1 cellular context compared by ENCODE assay signal in genomic region chr12:13100882-13101769, GRCh38.
A peak's percentile ranks its signal among the peaks of the same experiment; 100 is the strongest.
TF ChIP-seq lines count a peak whose summit lies in the region.

No MANE protein-coding gene starts in this region.

TF ChIP-seq in H1, 55 proteins besides CTCF, POLR2A, EP300 and RAD21 (continued from another document):
- TF ChIP-seq CHD7 (IDR thresholded peaks at IDR 0.05; ENCODE audit: insufficient replicate concordance, low read length) (no peak), TAF1 (IDR thresholded peaks at IDR 0.05; ENCODE audit: low read depth, low read length) (peak; percentile 57; the same call in 1 of the 2 replicates), ZNF274 (IDR thresholded peaks at IDR 0.05; ENCODE audit: borderline replicate concordance, extremely low read depth, low read length) (no peak), USF2 (IDR thresholded peaks at IDR 0.05; ENCODE audit: low read length) (no peak), CTBP2 (IDR thresholded peaks at IDR 0.05; ENCODE audit: borderline replicate concordance, insufficient read depth, insufficient read length, low read length) (no peak), FOSL1 (IDR thresholded peaks at IDR 0.05; ENCODE audit: insufficient read depth, low read depth, low read length) (no peak), GABPA (IDR thresholded peaks at IDR 0.05; ENCODE audit: borderline replicate concordance, insufficient read depth, low read length) (no peak), HDAC6 (IDR thresholded peaks at IDR 0.05; ENCODE audit: low read depth, low read length) (no peak), TCF12 (IDR thresholded peaks at IDR 0.05; ENCODE audit: low read depth, low read length) (no peak), KDM5A (IDR thresholded peaks at IDR 0.05; ENCODE audit: low read length) (no peak), BRCA1 (IDR thresholded peaks at IDR 0.05; ENCODE audit: low read depth, low read length) (no peak), ASH2L (IDR thresholded peaks at IDR 0.05; ENCODE audit: low read length) (peak; percentile 66), YY1 (IDR thresholded peaks at IDR 0.05; ENCODE audit: low read depth, low read length) (0 out of 2 replicates have a peak, but pooled peaks have one; percentile 18), SRF (IDR thresholded peaks at IDR 0.05; ENCODE audit: low read depth, low read length) (no peak), ATF2 (IDR thresholded peaks at IDR 0.05; ENCODE audit: low read length) (no peak), KDM4A (IDR thresholded peaks at IDR 0.05; ENCODE audit: low read depth, low read length, severe bottlenecking) (peak; percentile 54), JUND (IDR thresholded peaks at IDR 0.05; ENCODE audit: low read length) (no peak), EGR1 (IDR thresholded peaks at IDR 0.05; ENCODE audit: borderline replicate concordance, low read depth, low read length) (no peak), CHD1 (IDR thresholded peaks at IDR 0.05; ENCODE audit: low read depth, low read length) (no peak)
